In the genomic region with DNA sequence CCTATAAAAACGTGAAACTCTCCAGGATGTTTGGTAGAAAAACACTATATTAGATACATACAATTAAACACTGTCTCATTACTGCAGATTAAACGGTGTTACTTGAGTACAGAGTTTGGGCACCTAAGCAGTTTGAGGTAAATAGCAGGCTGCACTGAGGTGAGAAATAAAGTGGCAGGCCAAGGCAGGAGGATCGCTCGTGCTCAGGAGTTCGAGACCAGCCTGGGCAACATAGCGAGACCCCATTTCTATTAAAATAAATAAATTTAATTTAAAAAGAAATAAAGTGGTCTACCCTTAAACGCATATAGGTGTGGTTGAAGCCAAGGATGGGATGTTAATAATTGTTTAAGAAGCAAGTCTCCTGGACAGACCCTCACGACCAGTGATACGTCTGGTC, we compare ENCODE assay signal across 8 cellular contexts. TPM values are rescaled to one million over a fixed set of nuclear protein-coding genes. Genes with fewer than 3 reads are reported as not detected.
DNase-seq lines count a peak whose midpoint lies in the region; TF ChIP-seq lines count a peak whose summit lies in the region.

No MANE protein-coding gene starts in this region.

- intact Hi-C loops in ascending aorta (cut with DNase I) = loop anchor here (5.0 kb wide), 1 partner anchor 66 kb away; no protein-coding TSS in a partner anchor
- intact Hi-C loops in lower leg skin (cut with DNase I; ENCODE audit: low total_unique reads) = no loop called here
- intact Hi-C loops in transverse colon (cut with DNase I; ENCODE audit: low total_unique reads) = no loop called here

- in situ Hi-C loops in transverse colon (cut with MboI; ENCODE audit: low pct_ligation_motif_present in 1 of 4, low pct_unique_long_range_greater_than_20kb in 1 of 4, low sequenced_read_pairs in 3 of 4) = no loop called here

- H3K9me3 Mint-ChIP-seq in activated naive CD4-positive, alpha-beta T cell treated with anti-CD3 and anti-CD28 coated beads, Interleukin-2, amount 10 ng/mL, durations not matched to agents 7 days and 5 days = no peaks in the 10 kb centered on the region

- TF ChIP-seq POLR2A in lower leg skin (IDR thresholded peaks at IDR 0.05) = no peak
- TF ChIP-seq POLR2A in transverse colon (IDR thresholded peaks at IDR 0.05) = no peak

- H3K4me3 Mint-ChIP-seq in activated naive CD4-positive, alpha-beta T cell treated with anti-CD3 and anti-CD28 coated beads, Interleukin-2, amount 10 ng/mL, durations not matched to agents 7 days and 5 days = peak overlapping the region; percentile 96

- H3K36me3 Mint-ChIP-seq in activated naive CD4-positive, alpha-beta T cell treated with anti-CD3 and anti-CD28 coated beads, Interleukin-2, amount 10 ng/mL, durations not matched to agents 7 days and 5 days = peaks cover 12% of the 10 kb centered on the region

- H3K27me3 ChIP-seq in ascending aorta (no peaks in the 10 kb centered on the region), transverse colon (no peaks in the 10 kb centered on the region)

- H3K4me1 ChIP-seq in ascending aorta (peaks cover 0 to 6% of the 10 kb centered on the region in 2 donors), transverse colon (peaks cover 0 to 12% (median 7%) of the 10 kb centered on the region in 4 donors)

- TF ChIP-seq CTCF in ascending aorta (IDR thresholded peaks at IDR 0.05) (no peak), lower leg skin (IDR thresholded peaks at IDR 0.05) (no peak), transverse colon (IDR thresholded peaks at IDR 0.05) (no peak)

- peaks cover 4% of the 10 kb centered on the region for H3K27me3 Mint-ChIP-seq in activated naive CD4-positive, alpha-beta T cell treated with anti-CD3 and anti-CD28 coated beads, Interleukin-2, amount 10 ng/mL, durations not matched to agents 7 days and 5 days

- H3K4me3 ChIP-seq in ascending aorta = peak overlapping the region; percentile 77 to 83
- H3K4me3 ChIP-seq in lower leg skin (ENCODE audit: low read depth, poor library complexity, severe bottlenecking) = peak overlapping the region; percentile 70
- H3K4me3 ChIP-seq in transverse colon = peak overlapping the region; percentile 76 to 99 (median 93)

- 8 to 10% methylated on average over 9 of the region's 9 CpGs for WGBS in lower leg skin, 2 donors
- WGBS in transverse colon (ENCODE audit: low coverage in 1 of 2), 2 donors = 8 to 23% methylated on average over 5 to 9 of the region's 9 CpGs

- H3K36me3 ChIP-seq in ascending aorta = peaks cover 0 to 4% of the 10 kb centered on the region in 2 donors
- no peaks in the 10 kb centered on the region for H3K36me3 ChIP-seq in transverse colon

- peak overlapping the region; percentile 99 for H3K27ac Mint-ChIP-seq in activated naive CD4-positive, alpha-beta T cell treated with anti-CD3 and anti-CD28 coated beads, Interleukin-2, amount 10 ng/mL, durations not matched to agents 7 days and 5 days

- H3K9me3 ChIP-seq in ascending aorta (no peaks in the 10 kb centered on the region), transverse colon (no peaks in the 10 kb centered on the region)

- no peak for TF ChIP-seq EP300 in transverse colon (IDR thresholded peaks at IDR 0.05; ENCODE audit: low read depth)

- peaks cover 15% of the 10 kb centered on the region for H3K4me1 Mint-ChIP-seq in activated naive CD4-positive, alpha-beta T cell treated with anti-CD3 and anti-CD28 coated beads, Interleukin-2, amount 10 ng/mL, durations not matched to agents 7 days and 5 days

- CTCF ChIA-PET in activated naive CD4-positive, alpha-beta T cell treated with anti-CD3 and anti-CD28 coated beads, Interleukin-2, amount 10 ng/mL, durations not matched to agents 7 days and 5 days (lab: Charles Lee) = no interaction called here

- H3K27ac ChIP-seq in ascending aorta = peak overlapping the region; percentile 89 to 95
- H3K27ac ChIP-seq in transverse colon = peak overlapping the region; percentile 94 to 99 (median 96)

- no peak for DNase-seq in activated naive CD4-positive, alpha-beta T cell treated with anti-CD3 and anti-CD28 coated beads, Interleukin-2, amount 10 ng/mL, durations not matched to agents 7 days and 5 days
- DNase-seq in activated naive CD4-positive, alpha-beta T cell (lab: John Stamatoyannopoulos, UW) = no peak
- DNase-seq in ascending aorta (ENCODE audit: low spot score in 2 of 2) = peak in 1 of 2 donors; percentile 13
- DNase-seq in lower leg skin (ENCODE audit: low spot score in 2 of 2) = no peak
- DNase-seq in transverse colon = no peak
- DNase-seq in anterior cingulate cortex (lab: John Stamatoyannopoulos, UW) = no peak
- no peak for DNase-seq in hypothalamus (lab: John Stamatoyannopoulos, UW)
- no peak for DNase-seq in occipital lobe (lab: John Stamatoyannopoulos, UW)

RNA-seq across cellular contexts. Expression of gene PSPC1, which starts 1.2 kb away (rescaled TPM):
- total RNA-seq in ascending aorta = 17.0 TPM
- total RNA-seq in lower leg skin = 10 to 100 TPM; 35.7 to 49.0 (median 47.4) TPM
- 100 to 1,000 TPM in 1 of 4 donors, 10 to 100 TPM in 3; 60.2 to 304 (median 83.6) TPM for total RNA-seq in transverse colon
- 111 TPM for total RNA-seq in occipital lobe
